Comparison of ENCODE assay signal across 15 cellular contexts in the genomic region with DNA sequence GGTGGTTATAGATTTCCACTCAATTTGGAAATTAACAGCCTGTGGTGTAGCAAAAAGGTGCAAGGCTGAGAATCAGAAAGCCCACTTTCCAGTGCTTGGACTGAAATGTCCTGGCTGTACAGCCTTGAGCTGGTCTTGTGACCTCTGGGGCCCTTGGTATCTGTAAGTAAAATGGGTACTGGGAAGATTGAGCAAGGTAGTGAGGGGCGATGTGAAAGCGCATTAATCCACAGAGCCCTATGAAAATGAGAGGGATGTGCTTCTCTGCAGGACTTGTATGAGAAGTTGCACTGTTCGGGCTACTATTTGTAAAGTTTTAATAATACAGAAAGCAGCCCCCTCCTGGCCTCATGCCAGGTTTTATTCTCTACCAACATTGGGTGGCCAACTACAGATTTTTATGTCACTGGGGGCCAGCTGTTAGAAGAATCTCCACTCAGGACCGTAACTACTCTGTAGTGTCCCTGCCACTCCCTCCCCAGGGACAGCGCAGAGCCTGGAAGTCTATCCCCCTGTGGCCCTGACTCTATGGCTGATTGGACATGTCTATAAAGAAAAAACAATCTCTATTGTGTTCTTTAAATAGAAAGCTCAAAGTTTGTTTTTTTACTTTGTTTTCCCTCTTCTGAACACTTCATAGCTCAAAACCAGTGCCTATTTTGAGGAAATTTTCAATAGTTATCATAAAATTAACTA.
"Had no signal": no experiment of that assay in that cellular context is flagged by ENCODE, and none has a peak within 500 bp of the region (broad histone marks: within the 10 kb centered on the region; RNA-seq: fewer than 3 reads in every experiment).

No MANE protein-coding gene starts in this region.

- H3K27ac ChIP-seq: adrenal gland, epithelial cell of prostate, psoas muscle had no signal

- H3K27ac Mint-ChIP-seq: activated naive CD4-positive, alpha-beta T cell treated with anti-CD3 and anti-CD28 coated beads, Interleukin-2, amount 50 U/mL, for 24 hours; WTC11 had no signal

- H3K4me3 Mint-ChIP-seq: activated naive CD4-positive, alpha-beta T cell treated with anti-CD3 and anti-CD28 coated beads, Interleukin-2, amount 50 U/mL, for 24 hours; neural crest cell; WTC11 had no signal

- H3K4me3 ChIP-seq: adrenal gland, lung, psoas muscle had no signal

- H3K27me3 ChIP-seq: adrenal gland had no signal

- H3K4me1 ChIP-seq: psoas muscle had no signal

- ATAC-seq: psoas muscle, WTC11 had no signal

- H3K27me3 Mint-ChIP-seq: activated naive CD4-positive, alpha-beta T cell treated with anti-CD3 and anti-CD28 coated beads, Interleukin-2, amount 50 U/mL, for 24 hours had no signal

- DNase-seq: activated CD4-positive, alpha-beta T cell treated with anti-CD3 and anti-CD28 coated beads for 48 hours; activated effector memory CD4-positive, alpha-beta T cell treated with anti-CD3 and anti-CD28 coated beads, Interleukin-2, amount 50 U/mL, for 16 hours; adrenal gland; foreskin melanocyte; head of caudate nucleus; midbrain; psoas muscle; stimulated activated CD4-positive, alpha-beta T cell treated with anti-CD3 and anti-CD28 coated beads, Interleukin-12 subunit alpha, Interleukin-12 subunit beta, amount 100 ng/mL, for 4 hours; stimulated activated CD4-positive, alpha-beta T cell treated with anti-CD3 and anti-CD28 coated beads, Interleukin-2, amount 100 ng/mL, for 24 hours; T-helper 2 cell had no signal

- H3K9me3 Mint-ChIP-seq: activated naive CD4-positive, alpha-beta T cell treated with anti-CD3 and anti-CD28 coated beads, Interleukin-2, amount 50 U/mL, for 24 hours; neural crest cell; WTC11 had no signal

- H3K36me3 ChIP-seq: adrenal gland had no signal

- H3K36me3 Mint-ChIP-seq: activated naive CD4-positive, alpha-beta T cell treated with anti-CD3 and anti-CD28 coated beads, Interleukin-2, amount 50 U/mL, for 24 hours; WTC11 had no signal

- H3K9me3 ChIP-seq: adrenal gland, psoas muscle had no signal
